8 cellular contexts compared by ENCODE assay signal in the genomic region with DNA sequence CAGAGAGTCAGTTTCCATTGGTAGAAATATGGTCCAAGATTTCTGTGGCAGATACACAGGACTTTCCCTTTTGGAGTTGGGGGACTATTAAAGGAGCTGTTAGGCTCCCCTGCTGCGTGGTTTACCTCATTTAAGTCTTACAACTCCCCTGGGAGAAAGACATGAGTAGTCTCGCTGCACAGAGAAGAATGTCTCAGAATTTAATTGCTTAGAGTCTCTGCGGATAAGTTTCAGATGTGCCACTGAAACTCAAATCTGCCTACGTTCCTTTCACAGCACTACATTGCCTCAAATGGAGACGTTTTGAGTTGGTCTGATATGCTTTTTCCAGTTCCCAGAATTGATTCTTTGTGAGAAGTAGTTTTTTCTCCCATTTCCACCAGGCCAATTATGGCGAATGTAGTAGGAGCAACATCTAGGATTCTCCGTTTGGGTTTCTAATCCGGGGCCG. TPM values are rescaled to one million over a fixed set of nuclear protein-coding genes. Genes with fewer than 3 reads are reported as not detected.
A peak's percentile ranks its signal among the peaks of the same experiment; 100 is the strongest.
DNase-seq lines count a peak whose midpoint lies in the region; ATAC-seq, FAIRE-seq and TF ChIP-seq lines count a peak whose summit lies in the region.

No MANE protein-coding gene starts in this region.

- FAIRE-seq in A549 (lab: Jason Lieb, UNC), result no peak

- TF ChIP-seq POLR2A in A549 (IDR thresholded peaks at IDR 0.05; ENCODE audit: low read length), result no peak

- H3K9me3 ChIP-seq in A549, result no peaks in the 10 kb centered on the region
- H3K9me3 ChIP-seq in parathyroid adenoma (ENCODE audit: control insufficient read depth, low read length), result no peaks in the 10 kb centered on the region

- no peaks in the 10 kb centered on the region for H3K79me2 ChIP-seq in parathyroid adenoma

- no peaks in the 10 kb centered on the region for H3K27me3 ChIP-seq in parathyroid adenoma (ENCODE audit: control insufficient read depth, insufficient read depth, low read length)

- POLR2A ChIA-PET in A549 (lab: Yijun Ruan, JAX), result no interaction called here

- CTCF ChIA-PET in A549 (lab: Yijun Ruan, JAX), result no interaction called here

- DNase-seq in A549 (ENCODE audit: low read depth in 1 of 2, low spot score in 1 of 2), result no peak
- DNase-seq in caudate nucleus (lab: John Stamatoyannopoulos, UW), result peak in 3 of 61 donors; percentile 12 to 49 (median 43)
- no peak for DNase-seq in HuH-7 (ENCODE audit: low spot score)
- no peak for DNase-seq in activated effector memory CD4-positive, alpha-beta T cell treated with Interleukin-2 at 50 U/mL for 16 hours
- DNase-seq in GM13976 (ENCODE audit: low spot score), result no peak

- 7% methylated on average over 9 of the region's 9 CpGs for WGBS in A549 (ENCODE audit: missing lambda C conversion rate)

- ATAC-seq in A549 (peak in 1 of 2 experiments; percentile 20; a peak in 3 of 6 replicates), GM18909 (IDR thresholded peaks at IDR 0.05; ENCODE audit: poor library complexity, unreplicated experiment) (peak; percentile 55), HG03139 (IDR thresholded peaks at IDR 0.05; ENCODE audit: unreplicated experiment) (peak; percentile 27)

- peak overlapping the region; percentile 98 for H3K4me2 ChIP-seq in A549
- peak overlapping the region; percentile 84 for H3K4me2 ChIP-seq in parathyroid adenoma (ENCODE audit: low read length)

- H3K4me3 ChIP-seq in A549 (peak overlapping the region; percentile 58; the same call in 2 of the 3 replicates), parathyroid adenoma (ENCODE audit: low read depth, low read length) (peak overlapping the region; percentile 56)

- H3K36me3 ChIP-seq in parathyroid adenoma (ENCODE audit: control insufficient read depth, insufficient read depth, low read length), result no peaks in the 10 kb centered on the region

- TF ChIP-seq RAD21 in A549 (conservative IDR thresholded peaks at IDR 0.05 in 1 of 2, IDR thresholded peaks at IDR 0.05 in 1 of 2), result no peak

- peak overlapping the region; percentile 13 for H3K9ac ChIP-seq in parathyroid adenoma

- peak overlapping the region; percentile 99 for H2AFZ ChIP-seq in parathyroid adenoma

- H3K27ac ChIP-seq in A549 (no peak overlapping the region), caudate nucleus (ENCODE audit: low read depth, low read length) (peak overlapping the region; percentile 26), parathyroid adenoma (peak overlapping the region; percentile 94)

- no peak for TF ChIP-seq EP300 in A549 (IDR thresholded peaks at IDR 0.05)

- in situ Hi-C loops in GM13976 (cut with MboI; ENCODE audit: low sequenced_read_pairs, unreplicated experiment), result no loop called here

- H3K4me1 ChIP-seq in A549 (0 out of 3 replicates have a peak, but pooled peaks cover 3% of the 10 kb centered on the region), parathyroid adenoma (peaks cover 6% of the 10 kb centered on the region)

- TF ChIP-seq CTCF in A549 (IDR thresholded peaks at IDR 0.05) (no peak), parathyroid adenoma (IDR thresholded peaks at IDR 0.05) (no peak), GM13976 (IDR thresholded peaks at IDR 0.05; ENCODE audit: borderline replicate concordance, control extremely low read depth, extremely low read depth, insufficient read depth, missing control alignments) (no peak)

TF ChIP-seq in A549, 52 proteins besides CTCF, POLR2A, EP300 and RAD21:
- TF ChIP-seq CHD2 (IDR thresholded peaks at IDR 0.05; ENCODE audit: low read length, partially characterized antibody) (no peak), JUN (IDR thresholded peaks at IDR 0.05) (no peak), GATA3 (IDR thresholded peaks at IDR 0.05; ENCODE audit: borderline replicate concordance) (no peak), HDAC2 (IDR thresholded peaks at IDR 0.05) (no peak), SMC3 (IDR thresholded peaks at IDR 0.05) (no peak), EHF (CRISPR knock-in tag; IDR thresholded peaks at IDR 0.05) (no peak), CHD4 (IDR thresholded peaks at IDR 0.05; ENCODE audit: borderline replicate concordance) (no peak), TP53 (CRISPR knock-in tag; IDR thresholded peaks at IDR 0.05) (no peak), NPAS2 (CRISPR knock-in tag; IDR thresholded peaks at IDR 0.05; ENCODE audit: borderline replicate concordance) (no peak), HOXA7 (CRISPR knock-in tag; IDR thresholded peaks at IDR 0.05) (no peak), HEYL (CRISPR knock-in tag; IDR thresholded peaks at IDR 0.05) (no peak), TFCP2L1 (CRISPR knock-in tag; IDR thresholded peaks at IDR 0.05) (no peak)
- TF ChIP-seq, protein P1, sequence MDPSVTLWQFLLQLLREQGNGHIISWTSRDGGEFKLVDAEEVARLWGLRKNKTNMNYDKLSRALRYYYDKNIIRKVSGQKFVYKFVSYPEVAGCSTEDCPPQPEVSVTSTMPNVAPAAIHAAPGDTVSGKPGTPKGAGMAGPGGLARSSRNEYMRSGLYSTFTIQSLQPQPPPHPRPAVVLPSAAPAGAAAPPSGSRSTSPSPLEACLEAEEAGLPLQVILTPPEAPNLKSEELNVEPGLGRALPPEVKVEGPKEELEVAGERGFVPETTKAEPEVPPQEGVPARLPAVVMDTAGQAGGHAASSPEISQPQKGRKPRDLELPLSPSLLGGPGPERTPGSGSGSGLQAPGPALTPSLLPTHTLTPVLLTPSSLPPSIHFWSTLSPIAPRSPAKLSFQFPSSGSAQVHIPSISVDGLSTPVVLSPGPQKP (IDR thresholded peaks at IDR 0.05; ENCODE audit: low read depth, low read length), result no peak
- TF ChIP-seq, protein P2, sequence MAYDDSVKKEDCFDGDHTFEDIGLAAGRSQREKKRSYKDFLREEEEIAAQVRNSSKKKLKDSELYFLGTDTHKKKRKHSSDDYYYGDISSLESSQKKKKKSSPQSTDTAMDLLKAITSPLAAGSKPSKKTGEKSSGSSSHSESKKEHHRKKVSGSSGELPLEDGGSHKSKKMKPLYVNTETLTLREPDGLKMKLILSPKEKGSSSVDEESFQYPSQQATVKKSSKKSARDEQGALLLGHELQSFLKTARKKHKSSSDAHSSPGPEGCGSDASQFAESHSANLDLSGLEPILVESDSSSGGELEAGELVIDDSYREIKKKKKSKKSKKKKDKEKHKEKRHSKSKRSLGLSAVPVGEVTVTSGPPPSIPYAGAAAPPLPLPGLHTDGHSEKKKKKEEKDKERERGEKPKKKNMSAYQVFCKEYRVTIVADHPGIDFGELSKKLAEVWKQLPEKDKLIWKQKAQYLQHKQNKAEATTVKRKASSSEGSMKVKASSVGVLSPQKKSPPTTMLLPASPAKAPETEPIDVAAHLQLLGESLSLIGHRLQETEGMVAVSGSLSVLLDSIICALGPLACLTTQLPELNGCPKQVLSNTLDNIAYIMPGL (CRISPR knock-in tag; IDR thresholded peaks at IDR 0.05; ENCODE audit: borderline replicate concordance), result no peak
- TF ChIP-seq, protein P3, sequence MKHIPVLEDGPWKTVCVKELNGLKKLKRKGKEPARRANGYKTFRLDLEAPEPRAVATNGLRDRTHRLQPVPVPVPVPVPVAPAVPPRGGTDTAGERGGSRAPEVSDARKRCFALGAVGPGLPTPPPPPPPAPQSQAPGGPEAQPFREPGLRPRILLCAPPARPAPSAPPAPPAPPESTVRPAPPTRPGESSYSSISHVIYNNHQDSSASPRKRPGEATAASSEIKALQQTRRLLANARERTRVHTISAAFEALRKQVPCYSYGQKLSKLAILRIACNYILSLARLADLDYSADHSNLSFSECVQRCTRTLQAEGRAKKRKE (CRISPR knock-in tag; IDR thresholded peaks at IDR 0.05; ENCODE audit: low read depth), result no peak

RNA-seq across cellular contexts. Expression of a gene that starts 0.6 kb away (rescaled TPM):
- polyA plus RNA-seq in A549 (2011; rRNA removed), result 0.01 and 0.03 TPM in 2 replicates
- polyA plus RNA-seq in A549 (2012; cell fraction: cytosol; rRNA removed), result not detected in 2 replicates
- polyA plus RNA-seq in A549 (2012; cell fraction: nucleus; rRNA removed), result not detected in 2 replicates
- 0.01 to 0.03 TPM in 2 of 3 replicates, not detected in the other for polyA plus RNA-seq in A549 (2017; fragmentation: RNase III; extraction: RNeasy Plus Mini Kit Qiagen cat#74134 plus additional on column Dnase treatment)
- 0.08 TPM in 1 of 2 replicates, not detected in the other for polyA minus RNA-seq in A549 (2011; rRNA and poly(A)+ RNA removed)

Comparison
In these comparisons a context has a peak if more than half of its experiments do, and no peak if none do; other contexts are left out.
1. H3K27ac ChIP-seq: peak in caudate nucleus (single experiment) and parathyroid adenoma (single experiment); none in A549 (0 of 2).